In the genomic region with DNA sequence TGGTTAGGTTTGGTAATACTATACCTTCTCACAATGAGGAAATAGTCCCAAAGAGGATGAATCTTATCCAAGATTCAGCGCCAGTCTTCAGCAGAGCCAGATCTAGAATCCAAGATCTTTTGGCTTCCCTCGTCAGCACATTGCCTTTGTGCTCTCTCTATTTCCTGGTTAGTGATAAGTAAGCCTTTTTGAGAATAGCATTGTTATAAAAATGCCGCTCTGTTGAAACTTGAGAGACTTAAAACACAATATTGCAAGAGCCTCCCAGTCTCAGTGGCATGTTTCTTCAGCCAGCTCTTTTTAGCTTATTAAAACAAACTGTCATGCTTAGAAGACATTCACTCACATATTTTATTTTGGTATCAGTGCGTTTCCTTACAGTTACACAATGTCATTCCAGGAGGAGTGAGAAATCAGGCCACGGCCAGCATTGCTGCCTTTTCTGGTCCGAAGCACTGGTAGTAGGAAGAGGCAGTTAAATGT, we compare ENCODE assay signal across 11 cellular contexts.
DNase-seq lines count a peak whose midpoint lies in the region; ATAC-seq and TF ChIP-seq lines count a peak whose summit lies in the region.
"Had no signal": no experiment of that assay in that cellular context is flagged by ENCODE, and none has a peak within 500 bp of the region (broad histone marks: within the 10 kb centered on the region; RNA-seq: fewer than 3 reads in every experiment).

No MANE protein-coding gene starts in this region.

- no peak overlapping the region for H3K27ac Mint-ChIP-seq in natural killer cell

- TF ChIP-seq CTCF in left ventricle myocardium inferior (IDR thresholded peaks at IDR 0.05; ENCODE audit: borderline replicate concordance) (no peak), psoas muscle (IDR thresholded peaks at IDR 0.05) (no peak), natural killer cell (IDR thresholded peaks at IDR 0.05) (no peak)

- H3K27ac ChIP-seq in BLaER1 (peak overlapping the region; percentile 45; the same call in 1 of the 2 replicates), left ventricle myocardium inferior (replicated peaks) (peak overlapping the region; percentile 83), psoas muscle (peak overlapping the region; percentile 90)

- H3K9ac ChIP-seq in BLaER1, result 0 out of 2 replicates have a peak overlapping the region, but pooled peaks have one; percentile 6

- DNase-seq in brain pericyte (ENCODE audit: low read depth, low spot score), result peak; percentile 70
- DNase-seq in left ventricle myocardium inferior, result peak; percentile 38
- peak in 1 of 2 donors; percentile 82 for DNase-seq in psoas muscle
- no peak for DNase-seq in DMS 273 treated with DMSO at 0.1 percent for 48 hours (lab: John Stamatoyannopoulos, UW)
- DNase-seq in natural killer cell, result no peak
- DNase-seq in NCI-H1694 treated with DMSO at 0.1 percent for 48 hours (lab: John Stamatoyannopoulos, UW), result no peak
- DNase-seq in stimulated activated CD4-positive, alpha-beta T cell treated with anti-CD3 and anti-CD28 coated beads, Interleukin-2, amount 100 ng/mL, for 24 hours, result no peak
- DNase-seq: Calu3; NCI-H1092; stimulated activated CD4-positive, alpha-beta T cell treated with anti-CD3 and anti-CD28 coated beads, Interleukin-2, amount 100 ng/mL, for 48 hours had no signal

- H3K4me1 ChIP-seq in BLaER1 (peaks cover 98% of the 10 kb centered on the region), left ventricle myocardium inferior (peaks cover 100% of the 10 kb centered on the region), psoas muscle (peaks cover 89% of the 10 kb centered on the region)

- H3K4me3 Mint-ChIP-seq in natural killer cell, result no peak overlapping the region

- H3K4me1 Mint-ChIP-seq in natural killer cell, result peaks cover 61 to 66% of the 10 kb centered on the region in 2 donors

- peak overlapping the region; percentile 69 for H3K4me2 ChIP-seq in BLaER1

- H3K36me3 ChIP-seq in BLaER1 (peaks cover 17% of the 10 kb centered on the region), left ventricle myocardium inferior (peaks cover under 1% of the 10 kb centered on the region), psoas muscle (ENCODE audit: insufficient read depth in 1 of 2, low read depth in 1 of 2) (no peaks in the 10 kb centered on the region)

- intact Hi-C loops in left ventricle myocardium inferior (cut with micrococcal nuclease) (no loop called here), psoas muscle (cut with DNase I) (loop anchor here (5.0 kb wide), 2 partner anchors 42 to 72 kb away; no protein-coding TSS in a partner anchor), natural killer cell (cut with micrococcal nuclease) (no loop called here)

- H3K4me3 ChIP-seq in BLaER1, result no peak overlapping the region
- H3K4me3 ChIP-seq in left ventricle myocardium inferior, result peak overlapping the region; percentile 30
- H3K4me3 ChIP-seq in psoas muscle, result peak overlapping the region; percentile 18

- 6 to 7% (median 7%) methylated on average over 6 of the region's 6 CpGs for WGBS in psoas muscle, 3 donors

- no peaks in the 10 kb centered on the region for H3K36me3 Mint-ChIP-seq in natural killer cell

- H3K9me3 Mint-ChIP-seq in natural killer cell, result no peaks in the 10 kb centered on the region

- peak; percentile 81 to 92 (median 85) for ATAC-seq in psoas muscle
- ATAC-seq in natural killer cell, result no peak

- peaks cover 100% of the 10 kb centered on the region for H4K20me1 ChIP-seq in BLaER1

- H3K9me3 ChIP-seq in BLaER1 (no peaks in the 10 kb centered on the region), left ventricle myocardium inferior (replicated peaks) (no peaks in the 10 kb centered on the region), psoas muscle (no peaks in the 10 kb centered on the region)

- no peaks in the 10 kb centered on the region for H3K27me3 ChIP-seq in BLaER1
- no peaks in the 10 kb centered on the region for H3K27me3 ChIP-seq in left ventricle myocardium inferior (ENCODE audit: low read depth)
- H3K27me3 ChIP-seq in psoas muscle (ENCODE audit: insufficient read depth in 3 of 3, low read length in 2 of 3), result no peaks in the 10 kb centered on the region

- H3K27me3 Mint-ChIP-seq in natural killer cell (ENCODE audit: low read depth in 2 of 2), result no peaks in the 10 kb centered on the region

Comparison
In these comparisons a context has a peak if more than half of its experiments do, and no peak if none do; other contexts are left out.
1. DNase-seq: peak in brain pericyte (single experiment) and left ventricle myocardium inferior (single experiment); none in DMS 273 treated with DMSO at 0.1 percent for 48 hours (single experiment), natural killer cell (single experiment), NCI-H1694 treated with DMSO at 0.1 percent for 48 hours (single experiment) and stimulated activated CD4-positive, alpha-beta T cell treated with anti-CD3 and anti-CD28 coated beads, Interleukin-2, amount 100 ng/mL, for 24 hours (0 of 2).
2. ATAC-seq: peak in psoas muscle (4 of 4); none in natural killer cell (0 of 3).
3. intact Hi-C loops: an anchor here in psoas muscle (5.0 kb wide); none called in left ventricle myocardium inferior and natural killer cell.
4. Peak in every context shown above with its lines, with median percentiles within 50 percentile points of each other: H3K27ac ChIP-seq.